7 cellular contexts compared by ENCODE assay signal in the genomic region with DNA sequence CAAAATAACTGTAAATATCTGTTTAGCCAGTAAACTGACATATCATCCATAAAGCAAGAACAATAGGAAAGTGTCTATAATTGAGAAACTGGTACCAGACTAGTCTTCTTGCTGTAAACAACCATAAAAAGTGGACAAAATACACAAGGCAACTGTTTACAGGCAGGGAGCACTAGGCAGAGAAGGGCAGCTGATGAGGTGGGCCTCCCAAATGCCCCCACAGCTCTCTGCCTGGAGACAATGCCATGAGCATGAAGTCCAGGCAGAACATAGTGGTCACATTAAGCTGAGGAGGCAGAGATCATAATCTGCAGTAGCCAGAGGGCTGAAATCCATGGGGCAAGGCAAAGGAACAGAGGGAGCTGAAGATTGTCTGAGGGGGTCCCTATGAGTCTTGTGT. TPM values are rescaled to one million over a fixed set of nuclear protein-coding genes. Genes with fewer than 3 reads are reported as not detected.
"Had no signal": no experiment of that assay in that cellular context is flagged by ENCODE, and none has a peak within 500 bp of the region (broad histone marks: within the 10 kb centered on the region; RNA-seq: fewer than 3 reads in every experiment).

No MANE protein-coding gene starts in this region.

- H3K27me3 Mint-ChIP-seq: IgD-negative memory B cell had no signal

- H3K4me1 Mint-ChIP-seq: IgD-negative memory B cell had no signal

- DNase-seq: IMR-90, KBM-7 had no signal

- ATAC-seq: HepG2 had no signal

- H3K27ac Mint-ChIP-seq: IgD-negative memory B cell had no signal

- H3K27ac ChIP-seq: HL-60 had no signal

- FAIRE-seq: HepG2, HTR-8/SVneo had no signal

RNA-seq across cellular contexts. Expression of gene TBX1, which starts 30.7 kb away (rescaled TPM):
- total RNA-seq: HepG2, HT-29, IMR-90 had no signal
- polyA plus RNA-seq: HepG2, IgD-negative memory B cell had no signal
